Comparison of ENCODE assay signal across 24 cellular contexts in genomic region chrX:35809816-35810215, GRCh38. TPM values are rescaled to one million over a fixed set of nuclear protein-coding genes. Genes with fewer than 3 reads are reported as not detected.
"Had no signal": no experiment of that assay in that cellular context is flagged by ENCODE, and none has a peak within 500 bp of the region (broad histone marks: within the 10 kb centered on the region; RNA-seq: fewer than 3 reads in every experiment).

No MANE protein-coding gene starts in this region.

- H3K9me3 Mint-ChIP-seq: type B pancreatic cell had no signal

- DNase-seq: caudate nucleus; effector CD4-positive, alpha-beta T cell; endodermal cell; foreskin melanocyte; heart right ventricle; immature natural killer cell; left colon; occipital lobe; pancreas; sigmoid colon; stimulated activated CD4-positive, alpha-beta T cell treated with anti-CD3 and anti-CD28 coated beads, Interleukin-2, amount 100 ng/mL, for 24 hours; stimulated activated CD4-positive, alpha-beta T cell treated with anti-CD3 and anti-CD28 coated beads, Interleukin-4, amount 100 ng/mL, for 4 hours; stimulated activated naive B cell treated with anti-CD40 and anti-IgM and Interleukin-4, amounts not matched to agents 10 μg/mL and 1 μg/mL and 100 μg/mL, for 72 hours had no signal

- H3K36me3 Mint-ChIP-seq: immature natural killer cell; natural killer cell treated with Interleukin-12 subunit alpha and Interleukin-12 subunit beta and Interleukin-15 and Interleukin-18, amount 100 ng/mL, for 72 hours; stimulated activated naive B cell treated with anti-CD40 and anti-IgM and Interleukin-4, amounts not matched to agents 10 μg/mL and 1 μg/mL and 100 μg/mL, for 72 hours; type B pancreatic cell had no signal

- H3K27ac Mint-ChIP-seq: endodermal cell; immature natural killer cell; natural killer cell treated with Interleukin-12 subunit alpha and Interleukin-12 subunit beta and Interleukin-15 and Interleukin-18, amount 100 ng/mL, for 72 hours; stimulated activated naive B cell treated with anti-CD40 and anti-IgM and Interleukin-4, amounts not matched to agents 10 μg/mL and 1 μg/mL and 100 μg/mL, for 72 hours; type B pancreatic cell had no signal

- H3K27me3 ChIP-seq: heart right ventricle, pancreas, sigmoid colon had no signal

- H3K4me1 Mint-ChIP-seq: endodermal cell; immature natural killer cell; stimulated activated naive B cell treated with anti-CD40 and anti-IgM and Interleukin-4, amounts not matched to agents 10 μg/mL and 1 μg/mL and 100 μg/mL, for 72 hours had no signal

- H3K4me3 Mint-ChIP-seq: endodermal cell; immature natural killer cell; natural killer cell treated with Interleukin-12 subunit alpha and Interleukin-12 subunit beta and Interleukin-15 and Interleukin-18, amount 100 ng/mL, for 72 hours; stimulated activated naive B cell treated with anti-CD40 and anti-IgM and Interleukin-4, amounts not matched to agents 10 μg/mL and 1 μg/mL and 100 μg/mL, for 72 hours; type B pancreatic cell had no signal

- H3K27me3 Mint-ChIP-seq: natural killer cell treated with Interleukin-12 subunit alpha and Interleukin-12 subunit beta and Interleukin-15 and Interleukin-18, amount 100 ng/mL, for 72 hours; stimulated activated naive B cell treated with anti-CD40 and anti-IgM and Interleukin-4, amounts not matched to agents 10 μg/mL and 1 μg/mL and 100 μg/mL, for 72 hours; type B pancreatic cell had no signal

- H3K4me3 ChIP-seq: coronary artery, heart right ventricle, pancreas, prostate gland, sigmoid colon, skin epidermis had no signal

- ATAC-seq: heart right ventricle; left colon; natural killer cell treated with Interleukin-12 subunit alpha and Interleukin-12 subunit beta and Interleukin-15 and Interleukin-18, amount 100 ng/mL, for 72 hours; pancreas; stimulated activated naive B cell treated with anti-CD40 and anti-IgM and Interleukin-4, amounts not matched to agents 10 μg/mL and 1 μg/mL and 100 μg/mL, for 72 hours had no signal

- H3K36me3 ChIP-seq: heart right ventricle, pancreas, prostate gland, sigmoid colon had no signal

RNA-seq across cellular contexts. Expression of gene MAGEB16, which starts 11.7 kb away (rescaled TPM):
- total RNA-seq: cerebellum; dermis microvascular lymphatic vessel endothelial cell; endodermal cell; endothelial cell of umbilical vein; heart right ventricle; left colon; liver; lung microvascular endothelial cell; mesenteric fat pad; natural killer cell treated with Interleukin-12 subunit alpha and Interleukin-12 subunit beta and Interleukin-15 and Interleukin-18, amount 100 ng/mL, for 72 hours; occipital lobe; pancreas; sigmoid colon had no signal
